24 cellular contexts compared by ENCODE assay signal in the genomic region with DNA sequence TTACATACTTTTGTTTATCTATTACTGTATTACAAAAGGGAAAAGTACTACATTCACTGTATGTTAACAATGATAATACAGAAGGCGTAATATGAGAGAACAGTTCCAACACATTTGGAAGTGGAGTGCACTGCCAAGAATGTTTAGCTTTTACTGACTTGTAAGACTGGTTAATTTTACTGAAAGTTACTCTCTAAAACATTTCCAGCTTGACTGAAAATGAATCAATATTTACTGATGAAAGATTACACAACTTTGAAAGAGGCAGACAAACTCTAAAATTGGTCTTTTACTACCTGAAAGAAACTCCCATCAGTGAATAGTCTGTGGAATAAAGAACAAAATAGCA.
"Had no signal": no experiment of that assay in that cellular context is flagged by ENCODE, and none has a peak within 500 bp of the region (broad histone marks: within the 10 kb centered on the region; RNA-seq: fewer than 3 reads in every experiment).

No MANE protein-coding gene starts in this region.

- DNase-seq: activated B cell treated with CpG ODN at 0.5 μM for 24 hours; activated CD4-positive, alpha-beta T cell treated with anti-CD3 and anti-CD28 coated beads for 1 hour; activated CD4-positive, alpha-beta T cell treated with anti-CD3 and anti-CD28 coated beads, Interleukin-2, amount 10 ng/mL, durations not matched to agents 24 days and 14 days; activated CD4-positive, alpha-beta T cell treated with anti-CD3 and anti-CD28 coated beads, Interleukin-2, amount 50 U/mL, for 48 hours; activated CD8-positive, alpha-beta memory T cell treated with anti-CD3 and anti-CD28 coated beads, Interleukin-2, amount 10 ng/mL, durations not matched to agents 7 days and 5 days; activated effector memory CD4-positive, alpha-beta T cell treated with Interleukin-2 at 50 U/mL for 16 hours; activated naive CD4-positive, alpha-beta T cell; activated T-cell treated with anti-CD3 and anti-CD28 coated beads, Interleukin-2, amount 50 U/mL, for 24 hours; aorta; central memory CD4-positive, alpha-beta T cell; IMR-90; KBM-7; NCI-H1092; NCI-H1417; NCI-H1930; NCI-H345; NCI-H510A; NCI-H526 treated with DMSO at 0.1 percent for 48 hours; NCI-H82; SHP77; T-helper 17 cell; T-helper 9 cell had no signal

- FAIRE-seq: bronchial epithelial cell, RCC 7860 had no signal

- ATAC-seq: activated CD8-positive, alpha-beta memory T cell treated with anti-CD3 and anti-CD28 coated beads, Interleukin-2, amount 10 ng/mL, durations not matched to agents 7 days and 5 days; T-helper 17 cell had no signal
